ENCODE assay signal across 1 cellular context in the genomic region with DNA sequence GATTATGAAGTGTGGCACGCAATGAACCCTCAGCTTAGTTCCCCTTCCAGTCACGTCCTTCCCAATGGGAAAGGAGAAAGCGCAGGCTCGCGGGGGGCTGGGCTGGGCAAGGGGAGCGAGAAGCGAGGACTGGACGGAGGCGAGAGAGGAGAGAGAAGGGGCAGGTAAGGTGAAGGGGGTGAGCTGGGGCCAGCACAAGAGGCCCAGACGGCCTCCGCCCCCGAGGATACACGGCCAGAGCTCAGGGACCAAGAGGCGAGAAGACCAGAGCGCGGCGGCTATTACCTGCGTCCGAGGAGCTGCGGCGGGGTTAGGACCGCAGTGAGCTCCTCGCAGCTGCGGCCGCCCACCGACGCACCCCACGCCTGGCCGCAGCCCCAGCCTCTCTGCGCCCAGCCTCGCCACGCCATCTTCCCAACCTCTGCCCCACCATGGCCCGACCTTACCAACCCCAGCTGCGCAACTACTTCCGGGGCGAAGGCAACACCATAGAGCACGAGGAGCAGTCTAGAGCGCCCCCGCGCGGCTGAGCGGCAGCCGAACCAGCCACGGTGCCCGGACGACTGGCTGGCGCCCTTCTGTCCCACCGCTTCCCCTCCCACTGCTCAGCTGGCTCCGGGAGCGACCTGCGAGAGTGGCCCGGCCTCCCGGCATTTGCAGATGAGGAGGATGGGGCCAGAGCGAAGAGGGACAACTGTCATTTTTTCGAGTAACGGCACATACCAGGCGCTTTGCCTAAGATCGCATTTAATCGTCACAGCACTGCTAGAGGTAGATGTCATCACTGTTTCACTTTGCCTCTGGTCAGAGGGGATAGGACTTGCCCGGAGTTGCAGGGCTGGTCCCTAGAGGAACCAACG.
TF ChIP-seq lines count a peak whose summit lies in the region.

A gene with protein sequence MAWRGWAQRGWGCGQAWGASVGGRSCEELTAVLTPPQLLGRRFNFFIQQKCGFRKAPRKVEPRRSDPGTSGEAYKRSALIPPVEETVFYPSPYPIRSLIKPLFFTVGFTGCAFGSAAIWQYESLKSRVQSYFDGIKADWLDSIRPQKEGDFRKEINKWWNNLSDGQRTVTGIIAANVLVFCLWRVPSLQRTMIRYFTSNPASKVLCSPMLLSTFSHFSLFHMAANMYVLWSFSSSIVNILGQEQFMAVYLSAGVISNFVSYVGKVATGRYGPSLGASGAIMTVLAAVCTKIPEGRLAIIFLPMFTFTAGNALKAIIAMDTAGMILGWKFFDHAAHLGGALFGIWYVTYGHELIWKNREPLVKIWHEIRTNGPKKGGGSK (minus strand): TSS at position 444 of the 860 bp plus-strand sequence. CDS start 34 bp downstream, at position 410.

TF ChIP-seq in HepG2, 621 proteins besides CTCF, POLR2A, EP300 and RAD21 (continued from another document and continues in another):
- TF ChIP-seq, protein P1, sequence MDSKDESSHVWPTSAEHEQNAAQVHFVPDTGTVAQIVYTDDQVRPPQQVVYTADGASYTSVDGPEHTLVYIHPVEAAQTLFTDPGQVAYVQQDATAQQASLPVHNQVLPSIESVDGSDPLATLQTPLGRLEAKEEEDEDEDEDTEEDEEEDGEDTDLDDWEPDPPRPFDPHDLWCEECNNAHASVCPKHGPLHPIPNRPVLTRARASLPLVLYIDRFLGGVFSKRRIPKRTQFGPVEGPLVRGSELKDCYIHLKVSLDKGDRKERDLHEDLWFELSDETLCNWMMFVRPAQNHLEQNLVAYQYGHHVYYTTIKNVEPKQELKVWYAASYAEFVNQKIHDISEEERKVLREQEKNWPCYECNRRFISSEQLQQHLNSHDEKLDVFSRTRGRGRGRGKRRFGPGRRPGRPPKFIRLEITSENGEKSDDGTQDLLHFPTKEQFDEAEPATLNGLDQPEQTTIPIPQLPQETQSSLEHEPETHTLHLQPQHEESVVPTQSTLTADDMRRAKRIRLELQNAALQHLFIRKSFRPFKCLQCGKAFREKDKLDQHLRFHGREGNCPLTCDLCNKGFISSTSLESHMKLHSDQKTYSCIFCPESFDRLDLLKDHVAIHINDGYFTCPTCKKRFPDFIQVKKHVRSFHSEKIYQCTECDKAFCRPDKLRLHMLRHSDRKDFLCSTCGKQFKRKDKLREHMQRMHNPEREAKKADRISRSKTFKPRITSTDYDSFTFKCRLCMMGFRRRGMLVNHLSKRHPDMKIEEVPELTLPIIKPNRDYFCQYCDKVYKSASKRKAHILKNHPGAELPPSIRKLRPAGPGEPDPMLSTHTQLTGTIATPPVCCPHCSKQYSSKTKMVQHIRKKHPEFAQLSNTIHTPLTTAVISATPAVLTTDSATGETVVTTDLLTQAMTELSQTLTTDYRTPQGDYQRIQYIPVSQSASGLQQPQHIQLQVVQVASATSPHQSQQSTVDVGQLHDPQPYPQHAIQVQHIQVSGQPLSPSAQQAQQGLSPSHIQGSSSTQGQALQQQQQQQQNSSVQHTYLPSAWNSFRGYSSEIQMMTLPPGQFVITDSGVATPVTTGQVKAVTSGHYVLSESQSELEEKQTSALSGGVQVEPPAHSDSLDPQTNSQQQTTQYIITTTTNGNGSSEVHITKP (CRISPR knock-in tag; IDR thresholded peaks at IDR 0.05; ENCODE audit: low read depth) = peak; percentile 81; the same call in 1 of the 2 replicates
- TF ChIP-seq ZNF468 (CRISPR knock-in tag; IDR thresholded peaks at IDR 0.05) (peak; percentile 91), REL (CRISPR knock-in tag; conservative IDR thresholded peaks at IDR 0.05) (peak; percentile 60; the same call in 1 of the 2 replicates), GABPB1 (CRISPR knock-in tag; IDR thresholded peaks at IDR 0.05) (peak; percentile 100), ZNF709 (CRISPR knock-in tag; IDR thresholded peaks at IDR 0.05) (peak; percentile 83; the same call in 1 of the 2 replicates), NCOA2 (CRISPR knock-in tag; IDR thresholded peaks at IDR 0.05) (peak; percentile 69; the same call in 1 of the 2 replicates), MTA1 (CRISPR knock-in tag; IDR thresholded peaks at IDR 0.05; ENCODE audit: borderline replicate concordance) (peak; percentile 92), FOSL1 (CRISPR knock-in tag; IDR thresholded peaks at IDR 0.05; ENCODE audit: borderline replicate concordance) (no peak), ZNF792 (CRISPR knock-in tag; IDR thresholded peaks at IDR 0.05) (peak; percentile 90), BRCA1 (CRISPR knock-in tag; IDR thresholded peaks at IDR 0.05) (0 out of 2 replicates have a peak, but pooled peaks have one; percentile 51), TBX3 (IDR thresholded peaks at IDR 0.05; ENCODE audit: borderline replicate concordance) (peak; percentile 32; the same call in 1 of the 2 replicates), FOXA3 (CRISPR knock-in tag; IDR thresholded peaks at IDR 0.05) (peak; percentile 84), ETV5 (CRISPR knock-in tag; IDR thresholded peaks at IDR 0.05; ENCODE audit: borderline replicate concordance) (peak; percentile 78), KDM1A (CRISPR knock-in tag; IDR thresholded peaks at IDR 0.05) (0 out of 2 replicates have a peak, but pooled peaks have one; percentile 48), TEAD3 (CRISPR knock-in tag; optimal IDR thresholded peaks at IDR 0.05; ENCODE audit: borderline replicate concordance) (peak; percentile 88), BHLHE40 (IDR thresholded peaks at IDR 0.05; ENCODE audit: low read length) (peak; percentile 56; the same call in 1 of the 2 replicates)
- TF ChIP-seq, protein P2, sequence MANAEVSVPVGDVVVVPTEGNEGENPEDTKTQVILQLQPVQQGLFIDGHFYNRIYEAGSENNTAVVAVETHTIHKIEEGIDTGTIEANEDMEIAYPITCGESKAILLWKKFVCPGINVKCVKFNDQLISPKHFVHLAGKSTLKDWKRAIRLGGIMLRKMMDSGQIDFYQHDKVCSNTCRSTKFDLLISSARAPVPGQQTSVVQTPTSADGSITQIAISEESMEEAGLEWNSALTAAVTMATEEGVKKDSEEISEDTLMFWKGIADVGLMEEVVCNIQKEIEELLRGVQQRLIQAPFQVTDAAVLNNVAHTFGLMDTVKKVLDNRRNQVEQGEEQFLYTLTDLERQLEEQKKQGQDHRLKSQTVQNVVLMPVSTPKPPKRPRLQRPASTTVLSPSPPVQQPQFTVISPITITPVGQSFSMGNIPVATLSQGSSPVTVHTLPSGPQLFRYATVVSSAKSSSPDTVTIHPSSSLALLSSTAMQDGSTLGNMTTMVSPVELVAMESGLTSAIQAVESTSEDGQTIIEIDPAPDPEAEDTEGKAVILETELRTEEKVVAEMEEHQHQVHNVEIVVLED (CRISPR knock-in tag; IDR thresholded peaks at IDR 0.05; ENCODE audit: borderline replicate concordance) = peak; percentile 75
- TF ChIP-seq, protein P3, sequence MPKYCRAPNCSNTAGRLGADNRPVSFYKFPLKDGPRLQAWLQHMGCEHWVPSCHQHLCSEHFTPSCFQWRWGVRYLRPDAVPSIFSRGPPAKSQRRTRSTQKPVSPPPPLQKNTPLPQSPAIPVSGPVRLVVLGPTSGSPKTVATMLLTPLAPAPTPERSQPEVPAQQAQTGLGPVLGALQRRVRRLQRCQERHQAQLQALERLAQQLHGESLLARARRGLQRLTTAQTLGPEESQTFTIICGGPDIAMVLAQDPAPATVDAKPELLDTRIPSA (CRISPR knock-in tag; IDR thresholded peaks at IDR 0.05; ENCODE audit: borderline replicate concordance) = peak; percentile 74; the same call in 1 of the 2 replicates
- TF ChIP-seq, protein P4, sequence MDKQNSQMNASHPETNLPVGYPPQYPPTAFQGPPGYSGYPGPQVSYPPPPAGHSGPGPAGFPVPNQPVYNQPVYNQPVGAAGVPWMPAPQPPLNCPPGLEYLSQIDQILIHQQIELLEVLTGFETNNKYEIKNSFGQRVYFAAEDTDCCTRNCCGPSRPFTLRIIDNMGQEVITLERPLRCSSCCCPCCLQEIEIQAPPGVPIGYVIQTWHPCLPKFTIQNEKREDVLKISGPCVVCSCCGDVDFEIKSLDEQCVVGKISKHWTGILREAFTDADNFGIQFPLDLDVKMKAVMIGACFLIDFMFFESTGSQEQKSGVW (CRISPR knock-in tag; IDR thresholded peaks at IDR 0.05; ENCODE audit: borderline replicate concordance) = no peak
- TF ChIP-seq, protein P5, sequence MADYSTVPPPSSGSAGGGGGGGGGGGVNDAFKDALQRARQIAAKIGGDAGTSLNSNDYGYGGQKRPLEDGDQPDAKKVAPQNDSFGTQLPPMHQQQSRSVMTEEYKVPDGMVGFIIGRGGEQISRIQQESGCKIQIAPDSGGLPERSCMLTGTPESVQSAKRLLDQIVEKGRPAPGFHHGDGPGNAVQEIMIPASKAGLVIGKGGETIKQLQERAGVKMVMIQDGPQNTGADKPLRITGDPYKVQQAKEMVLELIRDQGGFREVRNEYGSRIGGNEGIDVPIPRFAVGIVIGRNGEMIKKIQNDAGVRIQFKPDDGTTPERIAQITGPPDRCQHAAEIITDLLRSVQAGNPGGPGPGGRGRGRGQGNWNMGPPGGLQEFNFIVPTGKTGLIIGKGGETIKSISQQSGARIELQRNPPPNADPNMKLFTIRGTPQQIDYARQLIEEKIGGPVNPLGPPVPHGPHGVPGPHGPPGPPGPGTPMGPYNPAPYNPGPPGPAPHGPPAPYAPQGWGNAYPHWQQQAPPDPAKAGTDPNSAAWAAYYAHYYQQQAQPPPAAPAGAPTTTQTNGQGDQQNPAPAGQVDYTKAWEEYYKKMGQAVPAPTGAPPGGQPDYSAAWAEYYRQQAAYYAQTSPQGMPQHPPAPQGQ (CRISPR knock-in tag; IDR thresholded peaks at IDR 0.05; ENCODE audit: borderline replicate concordance) = no peak
- TF ChIP-seq, protein P6, sequence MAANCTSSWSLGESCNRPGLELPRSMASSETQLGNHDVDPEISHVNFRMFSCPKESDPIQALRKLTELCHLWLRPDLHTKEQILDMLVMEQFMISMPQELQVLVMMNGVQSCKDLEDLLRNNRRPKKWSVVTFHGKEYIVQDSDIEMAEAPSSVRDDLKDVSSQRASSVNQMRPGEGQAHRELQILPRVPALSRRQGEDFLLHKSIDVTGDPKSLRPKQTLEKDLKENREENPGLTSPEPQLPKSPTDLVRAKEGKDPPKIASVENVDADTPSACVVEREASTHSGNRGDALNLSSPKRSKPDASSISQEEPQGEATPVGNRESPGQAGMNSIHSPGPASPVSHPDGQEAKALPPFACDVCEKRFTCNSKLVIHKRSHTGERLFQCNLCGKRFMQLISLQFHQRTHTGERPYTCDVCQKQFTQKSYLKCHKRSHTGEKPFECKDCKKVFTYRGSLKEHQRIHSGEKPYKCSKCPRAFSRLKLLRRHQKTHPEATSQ (CRISPR knock-in tag; IDR thresholded peaks at IDR 0.05; ENCODE audit: borderline replicate concordance) = peak; percentile 81; the same call in 1 of the 2 replicates
- TF ChIP-seq, protein P7, sequence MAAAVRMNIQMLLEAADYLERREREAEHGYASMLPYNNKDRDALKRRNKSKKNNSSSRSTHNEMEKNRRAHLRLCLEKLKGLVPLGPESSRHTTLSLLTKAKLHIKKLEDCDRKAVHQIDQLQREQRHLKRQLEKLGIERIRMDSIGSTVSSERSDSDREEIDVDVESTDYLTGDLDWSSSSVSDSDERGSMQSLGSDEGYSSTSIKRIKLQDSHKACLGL (CRISPR knock-in tag; IDR thresholded peaks at IDR 0.05) = peak; percentile 84; the same call in 1 of the 2 replicates
- TF ChIP-seq, protein P8, sequence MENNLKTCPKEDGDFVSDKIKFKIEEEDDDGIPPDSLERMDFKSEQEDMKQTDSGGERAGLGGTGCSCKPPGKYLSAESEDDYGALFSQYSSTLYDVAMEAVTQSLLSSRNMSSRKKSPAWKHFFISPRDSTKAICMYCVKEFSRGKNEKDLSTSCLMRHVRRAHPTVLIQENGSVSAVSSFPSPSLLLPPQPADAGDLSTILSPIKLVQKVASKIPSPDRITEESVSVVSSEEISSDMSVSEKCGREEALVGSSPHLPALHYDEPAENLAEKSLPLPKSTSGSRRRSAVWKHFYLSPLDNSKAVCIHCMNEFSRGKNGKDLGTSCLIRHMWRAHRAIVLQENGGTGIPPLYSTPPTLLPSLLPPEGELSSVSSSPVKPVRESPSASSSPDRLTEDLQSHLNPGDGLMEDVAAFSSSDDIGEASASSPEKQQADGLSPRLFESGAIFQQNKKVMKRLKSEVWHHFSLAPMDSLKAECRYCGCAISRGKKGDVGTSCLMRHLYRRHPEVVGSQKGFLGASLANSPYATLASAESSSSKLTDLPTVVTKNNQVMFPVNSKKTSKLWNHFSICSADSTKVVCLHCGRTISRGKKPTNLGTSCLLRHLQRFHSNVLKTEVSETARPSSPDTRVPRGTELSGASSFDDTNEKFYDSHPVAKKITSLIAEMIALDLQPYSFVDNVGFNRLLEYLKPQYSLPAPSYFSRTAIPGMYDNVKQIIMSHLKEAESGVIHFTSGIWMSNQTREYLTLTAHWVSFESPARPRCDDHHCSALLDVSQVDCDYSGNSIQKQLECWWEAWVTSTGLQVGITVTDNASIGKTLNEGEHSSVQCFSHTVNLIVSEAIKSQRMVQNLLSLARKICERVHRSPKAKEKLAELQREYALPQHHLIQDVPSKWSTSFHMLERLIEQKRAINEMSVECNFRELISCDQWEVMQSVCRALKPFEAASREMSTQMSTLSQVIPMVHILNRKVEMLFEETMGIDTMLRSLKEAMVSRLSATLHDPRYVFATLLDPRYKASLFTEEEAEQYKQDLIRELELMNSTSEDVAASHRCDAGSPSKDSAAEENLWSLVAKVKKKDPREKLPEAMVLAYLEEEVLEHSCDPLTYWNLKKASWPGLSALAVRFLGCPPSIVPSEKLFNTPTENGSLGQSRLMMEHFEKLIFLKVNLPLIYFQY (CRISPR knock-in tag; IDR thresholded peaks at IDR 0.05; ENCODE audit: borderline replicate concordance) = 0 out of 2 replicates have a peak, but pooled peaks have one; percentile 61
- TF ChIP-seq, protein P9, sequence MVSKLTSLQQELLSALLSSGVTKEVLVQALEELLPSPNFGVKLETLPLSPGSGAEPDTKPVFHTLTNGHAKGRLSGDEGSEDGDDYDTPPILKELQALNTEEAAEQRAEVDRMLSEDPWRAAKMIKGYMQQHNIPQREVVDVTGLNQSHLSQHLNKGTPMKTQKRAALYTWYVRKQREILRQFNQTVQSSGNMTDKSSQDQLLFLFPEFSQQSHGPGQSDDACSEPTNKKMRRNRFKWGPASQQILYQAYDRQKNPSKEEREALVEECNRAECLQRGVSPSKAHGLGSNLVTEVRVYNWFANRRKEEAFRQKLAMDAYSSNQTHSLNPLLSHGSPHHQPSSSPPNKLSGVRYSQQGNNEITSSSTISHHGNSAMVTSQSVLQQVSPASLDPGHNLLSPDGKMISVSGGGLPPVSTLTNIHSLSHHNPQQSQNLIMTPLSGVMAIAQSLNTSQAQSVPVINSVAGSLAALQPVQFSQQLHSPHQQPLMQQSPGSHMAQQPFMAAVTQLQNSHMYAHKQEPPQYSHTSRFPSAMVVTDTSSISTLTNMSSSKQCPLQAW (CRISPR knock-in tag; IDR thresholded peaks at IDR 0.05) = peak; percentile 85
- TF ChIP-seq, protein P10, sequence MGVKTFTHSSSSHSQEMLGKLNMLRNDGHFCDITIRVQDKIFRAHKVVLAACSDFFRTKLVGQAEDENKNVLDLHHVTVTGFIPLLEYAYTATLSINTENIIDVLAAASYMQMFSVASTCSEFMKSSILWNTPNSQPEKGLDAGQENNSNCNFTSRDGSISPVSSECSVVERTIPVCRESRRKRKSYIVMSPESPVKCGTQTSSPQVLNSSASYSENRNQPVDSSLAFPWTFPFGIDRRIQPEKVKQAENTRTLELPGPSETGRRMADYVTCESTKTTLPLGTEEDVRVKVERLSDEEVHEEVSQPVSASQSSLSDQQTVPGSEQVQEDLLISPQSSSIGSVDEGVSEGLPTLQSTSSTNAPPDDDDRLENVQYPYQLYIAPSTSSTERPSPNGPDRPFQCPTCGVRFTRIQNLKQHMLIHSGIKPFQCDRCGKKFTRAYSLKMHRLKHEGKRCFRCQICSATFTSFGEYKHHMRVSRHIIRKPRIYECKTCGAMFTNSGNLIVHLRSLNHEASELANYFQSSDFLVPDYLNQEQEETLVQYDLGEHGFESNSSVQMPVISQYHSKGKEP (CRISPR knock-in tag; IDR thresholded peaks at IDR 0.05) = peak; percentile 72; the same call in 1 of the 2 replicates
- TF ChIP-seq, protein P11, sequence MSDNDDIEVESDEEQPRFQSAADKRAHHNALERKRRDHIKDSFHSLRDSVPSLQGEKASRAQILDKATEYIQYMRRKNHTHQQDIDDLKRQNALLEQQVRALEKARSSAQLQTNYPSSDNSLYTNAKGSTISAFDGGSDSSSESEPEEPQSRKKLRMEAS (IDR thresholded peaks at IDR 0.05) = peak; percentile 97
